In the genomic region with DNA sequence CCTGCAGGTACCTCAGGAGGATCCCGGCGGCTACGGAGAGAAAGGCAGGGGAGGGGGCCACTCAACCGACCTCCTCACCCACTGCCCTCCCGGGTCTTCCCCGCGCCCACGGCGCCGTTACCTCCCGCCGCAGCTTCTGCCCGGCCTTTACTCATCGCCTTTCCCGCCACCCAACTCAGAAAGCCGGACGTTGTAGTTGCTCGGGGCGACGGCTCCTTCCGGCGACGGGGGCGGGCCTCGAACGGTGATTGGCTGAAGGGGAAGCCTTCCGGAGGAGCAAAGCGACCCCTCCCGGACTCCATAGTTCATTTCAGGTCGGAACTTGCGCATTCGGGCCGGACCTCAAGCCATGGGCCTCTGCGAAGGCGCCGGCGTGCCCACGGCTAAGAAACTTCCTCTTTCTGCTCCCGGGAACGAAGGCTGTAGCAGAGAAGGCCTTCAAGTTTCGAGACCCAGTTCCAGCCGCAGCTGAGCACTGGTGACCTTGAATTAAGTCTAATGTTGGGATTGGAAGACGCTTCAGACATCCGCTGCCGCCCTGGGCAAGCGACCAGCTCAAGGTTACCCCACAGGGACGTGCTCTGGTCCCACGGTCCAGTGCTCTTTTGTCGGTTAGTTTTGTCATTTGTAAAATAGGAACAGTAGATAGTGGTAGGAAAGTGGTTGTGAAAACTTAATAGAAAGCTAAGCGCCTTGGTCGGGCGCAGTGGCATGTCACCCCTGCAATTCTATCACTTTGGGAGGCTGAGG, we compare ENCODE assay signal across 1 cellular context.
TF ChIP-seq lines count a peak whose summit lies in the region.

A gene with protein sequence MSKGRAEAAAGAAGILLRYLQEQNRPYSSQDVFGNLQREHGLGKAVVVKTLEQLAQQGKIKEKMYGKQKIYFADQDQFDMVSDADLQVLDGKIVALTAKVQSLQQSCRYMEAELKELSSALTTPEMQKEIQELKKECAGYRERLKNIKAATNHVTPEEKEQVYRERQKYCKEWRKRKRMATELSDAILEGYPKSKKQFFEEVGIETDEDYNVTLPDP (minus strand): TSS at position 198 of the 750 bp plus-strand sequence. CDS start 43 bp downstream, at position 155.

TF ChIP-seq in IMR-90, 13 proteins besides CTCF, POLR2A, EP300 and RAD21 (continued from another document):
- TF ChIP-seq, protein P1, sequence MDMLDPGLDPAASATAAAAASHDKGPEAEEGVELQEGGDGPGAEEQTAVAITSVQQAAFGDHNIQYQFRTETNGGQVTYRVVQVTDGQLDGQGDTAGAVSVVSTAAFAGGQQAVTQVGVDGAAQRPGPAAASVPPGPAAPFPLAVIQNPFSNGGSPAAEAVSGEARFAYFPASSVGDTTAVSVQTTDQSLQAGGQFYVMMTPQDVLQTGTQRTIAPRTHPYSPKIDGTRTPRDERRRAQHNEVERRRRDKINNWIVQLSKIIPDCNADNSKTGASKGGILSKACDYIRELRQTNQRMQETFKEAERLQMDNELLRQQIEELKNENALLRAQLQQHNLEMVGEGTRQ (IDR thresholded peaks at IDR 0.05; ENCODE audit: low read depth, low read length): no peak
- TF ChIP-seq MXI1 (IDR thresholded peaks at IDR 0.05; ENCODE audit: borderline replicate concordance, low read depth, low read length): no peak; the same call in none of the 2 replicates
- TF ChIP-seq MAFK (IDR thresholded peaks at IDR 0.05; ENCODE audit: low read depth, low read length): no peak
- TF ChIP-seq MAZ (IDR thresholded peaks at IDR 0.05; ENCODE audit: borderline replicate concordance, low read depth, low read length): peak; percentile 92
- no peak for TF ChIP-seq BHLHE40 (IDR thresholded peaks at IDR 0.05; ENCODE audit: low read depth, low read length)
- TF ChIP-seq SMC3 (IDR thresholded peaks at IDR 0.05; ENCODE audit: low read depth, low read length): peak; percentile 21; the same call in 1 of the 2 replicates
- no peak for TF ChIP-seq CEBPB (IDR thresholded peaks at IDR 0.05; ENCODE audit: low read depth, low read length)
- no peak for TF ChIP-seq RFX5 (IDR thresholded peaks at IDR 0.05; ENCODE audit: low read depth, low read length)
- no peak for TF ChIP-seq NFE2L2 (IDR thresholded peaks at IDR 0.05; ENCODE audit: low read depth, low read length)
- TF ChIP-seq FOS (IDR thresholded peaks at IDR 0.05; ENCODE audit: low read depth, low read length): peak; percentile 29; the same call in 1 of the 2 replicates
